Comparison of ENCODE assay signal across 1 cellular context in the genomic region with DNA sequence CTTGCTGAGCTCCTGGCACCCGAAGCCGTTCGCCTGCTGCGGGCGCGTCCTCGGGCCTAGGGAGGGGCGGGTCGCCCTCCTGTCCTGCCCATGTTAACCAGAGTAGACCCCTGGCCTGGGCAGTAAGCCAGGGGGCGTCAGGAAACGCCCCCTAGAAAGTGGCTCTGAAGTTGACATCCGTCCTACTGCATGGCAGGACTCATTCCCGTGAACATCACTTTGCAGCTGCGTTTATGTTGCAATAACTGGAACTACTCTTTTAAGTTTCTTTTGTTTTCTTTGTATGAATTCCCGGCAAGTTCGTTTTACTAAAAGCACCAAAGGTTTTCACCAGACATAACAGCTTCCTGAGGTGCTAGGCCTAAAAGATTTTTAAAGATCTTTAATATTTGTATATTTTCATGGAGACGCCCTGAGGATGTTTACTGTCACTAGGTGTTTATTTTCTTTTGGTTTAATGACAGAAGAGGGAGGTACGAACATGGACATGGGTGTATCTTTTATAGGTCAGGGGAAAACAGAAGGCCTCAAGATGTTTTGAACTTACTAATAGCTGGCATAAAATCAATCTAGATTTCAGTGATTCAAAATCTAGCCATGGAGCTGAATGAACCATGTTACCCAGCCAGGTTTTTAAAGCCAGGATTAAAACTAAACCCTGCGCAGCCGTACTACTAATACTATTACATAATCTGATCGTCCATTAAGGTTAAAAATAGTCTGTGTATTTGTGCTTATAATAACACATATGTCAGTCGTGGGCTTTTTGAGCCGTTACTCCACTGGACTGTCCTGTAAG.
TF ChIP-seq lines count a peak whose summit lies in the region.

No MANE protein-coding gene starts in this region.

TF ChIP-seq in HepG2, 621 proteins besides CTCF, POLR2A, EP300 and RAD21 (continued from another document):
- TF ChIP-seq NFYC (CRISPR knock-in tag; IDR thresholded peaks at IDR 0.05), result 0 out of 2 replicates have a peak, but pooled peaks have one; percentile 7
- TF ChIP-seq, protein P1, sequence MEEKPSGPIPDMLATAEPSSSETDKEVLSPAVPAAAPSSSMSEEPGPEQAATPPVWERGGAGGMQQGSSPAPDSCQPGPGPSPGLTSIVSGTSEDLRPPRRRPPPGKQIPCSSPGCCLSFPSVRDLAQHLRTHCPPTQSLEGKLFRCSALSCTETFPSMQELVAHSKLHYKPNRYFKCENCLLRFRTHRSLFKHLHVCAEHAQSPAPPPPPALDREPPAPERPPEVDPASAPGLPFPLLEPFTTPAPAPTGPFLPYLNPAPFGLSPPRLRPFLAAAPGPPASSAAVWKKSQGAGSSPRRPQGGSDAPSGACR (CRISPR knock-in tag; IDR thresholded peaks at IDR 0.05), result no peak
- TF ChIP-seq ZNF33B (CRISPR knock-in tag; IDR thresholded peaks at IDR 0.05), result 0 out of 2 replicates have a peak, but pooled peaks have one; percentile 25
TF ChIP-seq in HepG2: peak in this region for 47.
